In genomic region chr6:158573542-158573931, GRCh38 we compare ENCODE assay signal across 16 cellular contexts.
"Had no signal": no experiment of that assay in that cellular context is flagged by ENCODE, and none has a peak within 500 bp of the region (broad histone marks: within the 10 kb centered on the region; RNA-seq: fewer than 3 reads in every experiment).

No MANE protein-coding gene starts in this region.

- H3K27me3 ChIP-seq: esophagus squamous epithelium, foreskin keratinocyte, neural progenitor cell, ovary, tibial artery had no signal

- DNase-seq: activated CD4-positive, alpha-beta T cell treated with anti-CD3 and anti-CD28 coated beads for 36 hours; activated naive CD4-positive, alpha-beta T cell treated with anti-CD3 and anti-CD28 coated beads, Interleukin-2, amount 50 U/mL, for 16 hours; activated T-cell treated with anti-CD3 and anti-CD28 coated beads for 4 hours; amygdala; esophagus squamous epithelium; foreskin keratinocyte; mammary epithelial cell; ovary; SIG-M5; stimulated activated CD4-positive, alpha-beta T cell treated with anti-CD3 and anti-CD28 coated beads, Interleukin-15, amount 100 ng/mL, for 24 hours; stimulated activated CD4-positive, alpha-beta T cell treated with anti-CD3 and anti-CD28 coated beads, Interleukin-4, amount 100 ng/mL, for 24 hours; tibial artery had no signal

- H3K4me3 Mint-ChIP-seq: activated CD4-positive, alpha-beta T cell treated with anti-CD3 and anti-CD28 coated beads for 36 hours; brain; neural progenitor cell; T-helper 2 cell treated with Interferon-gamma antibody and Interleukin-4, amounts not matched to agents 5 μg/mL and 100 μg/mL, for 36 hours had no signal

- H3K27ac Mint-ChIP-seq: activated CD4-positive, alpha-beta T cell treated with anti-CD3 and anti-CD28 coated beads for 36 hours; neural progenitor cell had no signal

- H3K9me3 ChIP-seq: esophagus squamous epithelium, ovary, tibial artery had no signal

- H3K4me3 ChIP-seq: esophagus squamous epithelium, neural progenitor cell, ovary, tibial artery had no signal

- H3K27me3 Mint-ChIP-seq: activated CD4-positive, alpha-beta T cell treated with anti-CD3 and anti-CD28 coated beads for 36 hours; brain had no signal

- ATAC-seq: activated CD4-positive, alpha-beta T cell treated with anti-CD3 and anti-CD28 coated beads for 36 hours; foreskin keratinocyte; left lobe of liver had no signal

- H3K27ac ChIP-seq: foreskin keratinocyte, neural progenitor cell, ovary, tibial artery had no signal

- H3K36me3 ChIP-seq: neural progenitor cell, ovary had no signal
